1 cellular context compared by ENCODE assay signal in genomic region chr3:16550676-16551341, GRCh38.
TF ChIP-seq lines count a peak whose summit lies in the region.

No MANE protein-coding gene starts in this region.

TF ChIP-seq in GM23338, 12 proteins besides CTCF, POLR2A, EP300 and RAD21 (continued from another document):
- TF ChIP-seq REST (IDR thresholded peaks at IDR 0.05; ENCODE audit: unreplicated experiment) (no peak), ZNF114 (CRISPR knock-in tag; IDR thresholded peaks at IDR 0.05) (no peak), ZNF331 (CRISPR knock-in tag; IDR thresholded peaks at IDR 0.05; ENCODE audit: low read depth) (no peak)
